ENCODE assay signal across 8 cellular contexts in genomic region chr7:151028948-151029501, GRCh38. TPM values are rescaled to one million over a fixed set of nuclear protein-coding genes. Genes with fewer than 3 reads are reported as not detected.
DNase-seq lines count a peak whose midpoint lies in the region; ATAC-seq and TF ChIP-seq lines count a peak whose summit lies in the region.

No MANE protein-coding gene starts in this region.

- H3K4me3 ChIP-seq in astrocyte of the cerebellum (ENCODE audit: low read depth, low read length), result peak overlapping the region; percentile 84
- peak overlapping the region; percentile 81 to 94 (median 85) for H3K4me3 ChIP-seq in right lobe of liver
- peak overlapping the region; percentile 86 for H3K4me3 ChIP-seq in thymus (ENCODE audit: low read length)

- peak overlapping the region in 2 of 3 donors; percentile 46 to 73 for H3K27ac ChIP-seq in right lobe of liver
- H3K27ac ChIP-seq in thymus (ENCODE audit: low read depth), result no peak overlapping the region

- peak overlapping the region; percentile 96 for H3K4me3 Mint-ChIP-seq in activated T-cell treated with anti-CD3 and anti-CD28 coated beads, Interleukin-2, amount 50 U/mL, for 24 hours

- peaks cover 43% of the 10 kb centered on the region for H3K36me3 Mint-ChIP-seq in activated T-cell treated with anti-CD3 and anti-CD28 coated beads, Interleukin-2, amount 50 U/mL, for 24 hours (ENCODE audit: low read depth)

- in situ Hi-C loops in astrocyte of the cerebellum (cut with HindIII; ENCODE audit: low sequenced_read_pairs), result no loop called here

- ATAC-seq in right lobe of liver, result no peak
- ATAC-seq in GM18858 (IDR thresholded peaks at IDR 0.05; ENCODE audit: unreplicated experiment), result no peak
- no peak for ATAC-seq in GM18873 (IDR thresholded peaks at IDR 0.05; ENCODE audit: low FRiP score, unreplicated experiment)
- no peak for ATAC-seq in HG03378 (IDR thresholded peaks at IDR 0.05; ENCODE audit: unreplicated experiment)

- H3K4me1 ChIP-seq in right lobe of liver (no peaks in the 10 kb centered on the region), thymus (ENCODE audit: control insufficient read depth, insufficient read depth, low read length) (peaks cover 9% of the 10 kb centered on the region)

- intact Hi-C loops in right lobe of liver (cut with DNase I), result no loop called here

- H3K9me3 Mint-ChIP-seq in activated T-cell treated with anti-CD3 and anti-CD28 coated beads, Interleukin-2, amount 50 U/mL, for 24 hours, result no peaks in the 10 kb centered on the region

- TF ChIP-seq POLR2A in right lobe of liver (IDR thresholded peaks at IDR 0.05), result no peak

- no peak for DNase-seq in activated T-cell treated with anti-CD3 and anti-CD28 coated beads, Interleukin-2, amount 50 U/mL, for 24 hours
- DNase-seq in activated T-cell treated with anti-CD3 and anti-CD28 coated beads, Interleukin-2, amount 50 U/mL, for 48 hours, result no peak
- DNase-seq in astrocyte of the cerebellum (ENCODE audit: low read depth) (no peak), right lobe of liver (no peak)

- TF ChIP-seq CTCF in astrocyte of the cerebellum (IDR thresholded peaks at IDR 0.05; ENCODE audit: low read depth, low read length, missing control alignments) (no peak), right lobe of liver (IDR thresholded peaks at IDR 0.05) (no peak)

- WGBS in right lobe of liver (ENCODE audit: insufficient coverage, low coverage, low lambda C conversion rate, missing lambda C conversion rate), result 60% methylated on average over 16 of the region's 17 CpGs
- WGBS in thymus, result 81% methylated on average over 17 of the region's 17 CpGs

- H3K27me3 ChIP-seq in right lobe of liver (no peaks in the 10 kb centered on the region), thymus (ENCODE audit: control insufficient read depth, insufficient read depth) (no peaks in the 10 kb centered on the region)

- H3K27me3 Mint-ChIP-seq in activated T-cell treated with anti-CD3 and anti-CD28 coated beads, Interleukin-2, amount 50 U/mL, for 24 hours, result no peaks in the 10 kb centered on the region

- H3K27ac Mint-ChIP-seq in activated T-cell treated with anti-CD3 and anti-CD28 coated beads, Interleukin-2, amount 50 U/mL, for 24 hours, result peak overlapping the region; percentile 96

- H3K4me1 Mint-ChIP-seq in activated T-cell treated with anti-CD3 and anti-CD28 coated beads, Interleukin-2, amount 50 U/mL, for 24 hours (ENCODE audit: low read depth), result peaks cover 19% of the 10 kb centered on the region

- H3K36me3 ChIP-seq in right lobe of liver, result no peaks in the 10 kb centered on the region
- H3K36me3 ChIP-seq in thymus (ENCODE audit: control insufficient read depth, insufficient read depth), result peaks cover 12% of the 10 kb centered on the region

- H3K9me3 ChIP-seq in right lobe of liver (no peaks in the 10 kb centered on the region), thymus (ENCODE audit: control insufficient read depth) (no peaks in the 10 kb centered on the region)

RNA-seq across cellular contexts. Expression of gene ABCB8, which starts 0.8 kb away (rescaled TPM):
- 10 to 100 TPM; 22.3 to 33.8 (median 26.8) TPM for total RNA-seq in right lobe of liver
- polyA plus RNA-seq in thymus, result 33.8 TPM

RNA-seq across cellular contexts. Expression of gene ATG9B, which starts 4.7 kb away (rescaled TPM):
- under 1 TPM in 1 of 6 experiments, not detected in 5; 0.40 TPM for total RNA-seq in right lobe of liver
- 8.0 TPM for polyA plus RNA-seq in thymus

RNA-seq across cellular contexts. Expression of gene ASIC3, which starts 19.3 kb away (rescaled TPM):
- 1 to 10 TPM in 5 of 6 experiments, under 1 TPM in 1; 0.53 to 1.2 (median 1.2) TPM for total RNA-seq in right lobe of liver
- 10.6 TPM for polyA plus RNA-seq in thymus

RNA-seq across cellular contexts. Expression of gene CDK5, which starts 28.7 kb away (rescaled TPM):
- total RNA-seq in right lobe of liver, result 1 to 10 TPM; 5.0 to 9.6 (median 6.1) TPM
- 8.9 TPM for polyA plus RNA-seq in thymus

RNA-seq across cellular contexts. Expression of gene SLC4A2, which starts 30.4 kb away (rescaled TPM):
- total RNA-seq in right lobe of liver, result 100 to 1,000 TPM in 4 of 6 experiments, 10 to 100 TPM in 2; 74.0 to 140 (median 106) TPM
- polyA plus RNA-seq in thymus, result 89.5 TPM
